ENCODE assay signal across 9 cellular contexts in genomic region chr1:94543003-94543402, GRCh38. TPM values are rescaled to one million over a fixed set of nuclear protein-coding genes. Genes with fewer than 3 reads are reported as not detected.
A peak's percentile ranks its signal among the peaks of the same experiment; 100 is the strongest.
DNase-seq lines count a peak whose midpoint lies in the region; ATAC-seq and TF ChIP-seq lines count a peak whose summit lies in the region.
"Had no signal": no experiment of that assay in that cellular context is flagged by ENCODE, and none has a peak within 500 bp of the region (broad histone marks: within the 10 kb centered on the region; RNA-seq: fewer than 3 reads in every experiment).

No MANE protein-coding gene starts in this region.

- in situ Hi-C loops in astrocyte of the cerebellum (cut with HindIII; ENCODE audit: low sequenced_read_pairs) = loop anchor here (25.0 kb wide), 1 partner anchor 244 kb away; no protein-coding TSS in a partner anchor

- ATAC-seq in GM21576 (IDR thresholded peaks at IDR 0.05; ENCODE audit: unreplicated experiment) (no peak), GM19452 (IDR thresholded peaks at IDR 0.05; ENCODE audit: unreplicated experiment) (no peak)

- POLR2A ChIA-PET in GM10248 (lab: Yijun Ruan, JAX) = no interaction called here

- H3K4me3 ChIP-seq in ACC112 (ENCODE audit: low read depth, low read length) (peak overlapping the region; percentile 91), astrocyte of the cerebellum (ENCODE audit: low read depth, low read length) (peak overlapping the region; percentile 80), mesendoderm (ENCODE audit: low read length) (no peak overlapping the region)

- H3K18ac ChIP-seq in mesendoderm (ENCODE audit: low read length) = no peak overlapping the region

- no peak overlapping the region for H2BK15ac ChIP-seq in mesendoderm (replicated peaks; ENCODE audit: low read depth)

- H3K56ac ChIP-seq in mesendoderm (ENCODE audit: low read length) = peak overlapping the region; percentile 26

- DNase-seq in HT1080 (ENCODE audit: low read depth) (peak; percentile 78), astrocyte of the cerebellum (ENCODE audit: low read depth) (peak; percentile 54), mesendoderm (peak; percentile 31), GM10248 (ENCODE audit: extremely low spot score) (no peak), ecto neural progenitor cell (ENCODE audit: low spot score) (no peak)

- H3K4ac ChIP-seq in mesendoderm (ENCODE audit: low read depth, low read length) = no peak overlapping the region

- no peak overlapping the region for H2BK5ac ChIP-seq in mesendoderm (ENCODE audit: low read length)

- H2AK5ac ChIP-seq in mesendoderm (ENCODE audit: low read length) = no peak overlapping the region

- no peak overlapping the region for H4K8ac ChIP-seq in mesendoderm (ENCODE audit: low read depth, low read length)

- H3K4me2 ChIP-seq in mesendoderm (ENCODE audit: low read length) = no peak overlapping the region

- no peak overlapping the region for H2BK120ac ChIP-seq in mesendoderm (ENCODE audit: low read depth, low read length)

- peaks cover 9% of the 10 kb centered on the region; the same call in 1 of the 2 replicates for H3K36me3 ChIP-seq in ACC112 (ENCODE audit: insufficient read depth, low read length)
- no peaks in the 10 kb centered on the region for H3K36me3 ChIP-seq in mesendoderm (ENCODE audit: control insufficient read depth, insufficient read depth, low read length)

- peaks cover 3% of the 10 kb centered on the region for H3K79me1 ChIP-seq in mesendoderm (ENCODE audit: low read length)

- no peak overlapping the region for H4K5ac ChIP-seq in mesendoderm (ENCODE audit: low read length)

- peaks cover 43% of the 10 kb centered on the region for H3K79me2 ChIP-seq in ACC112 (ENCODE audit: control insufficient read depth, insufficient read depth, low read length, unreplicated experiment)
- peaks cover 10% of the 10 kb centered on the region for H3K79me2 ChIP-seq in mesendoderm (ENCODE audit: control insufficient read depth, insufficient read depth, low read length)

- no peak for TF ChIP-seq CTCF in astrocyte of the cerebellum (IDR thresholded peaks at IDR 0.05; ENCODE audit: low read depth, low read length, missing control alignments)
- no peak for TF ChIP-seq CTCF in GM10248 (IDR thresholded peaks at IDR 0.05; ENCODE audit: control extremely low read depth, extremely low read depth, low read depth, missing control alignments)

- peak overlapping the region; percentile 14 for H3K9ac ChIP-seq in mesendoderm (ENCODE audit: low read length)

- H3K27ac ChIP-seq in ACC112 (ENCODE audit: low read depth, low read length) = peak overlapping the region; percentile 96
- H3K27ac ChIP-seq in mesendoderm (ENCODE audit: low read depth, low read length) = no peak overlapping the region

- H3K27me3 ChIP-seq in ACC112 (ENCODE audit: insufficient read depth, low read length) = no peaks in the 10 kb centered on the region
- no peaks in the 10 kb centered on the region for H3K27me3 ChIP-seq in mesendoderm (ENCODE audit: insufficient read depth, low read length, poor library complexity)

- no peak overlapping the region for H3K23ac ChIP-seq in mesendoderm (ENCODE audit: low read length)

- WGBS in mesendoderm (ENCODE audit: extremely low coverage, insufficient coverage, low lambda C conversion rate) = no CpG with 5 or more reads among the region's 1 CpG

- H3K4me1 ChIP-seq in ACC112 (ENCODE audit: control insufficient read depth, insufficient read depth, low read length, unreplicated experiment) (peaks cover 51% of the 10 kb centered on the region), mesendoderm (ENCODE audit: control insufficient read depth, low read depth, low read length) (peaks cover 5% of the 10 kb centered on the region)

- H2AFZ ChIP-seq in ACC112 (ENCODE audit: low read length, unreplicated experiment) = no peak overlapping the region

- CTCF ChIA-PET in GM10248 (lab: Yijun Ruan, JAX) = interaction anchor here (2.2 kb wide), 1 partner anchor 263 kb away, joined by 6 read pairs; no protein-coding TSS in a partner anchor

RNA-seq across cellular contexts. Expression of gene F3, which starts 1.4 kb away (rescaled TPM):
- total RNA-seq in HT1080 (2014; rRNA removed; shearing (Covaris generic)) = 24.7 and 44.0 TPM in 2 replicates
- 19.5 and 21.8 TPM in 2 replicates for polyA plus RNA-seq in HT1080 (2015; cell fraction: cytosol; rRNA removed)
- 39.1 and 45.1 TPM in 2 replicates for polyA plus RNA-seq in HT1080 (2015; cell fraction: nucleus; rRNA removed)
- polyA plus RNA-seq in mesendoderm (2013, experiment 1 of 2) = 11.9 TPM
- polyA plus RNA-seq in mesendoderm (2013, experiment 2 of 2) = 11.5 TPM
- total RNA-seq: OCI-LY7 had no signal

Comparison
In these comparisons a context has a peak if more than half of its experiments do, and no peak if none do; other contexts are left out.
1. DNase-seq: peak in HT1080 (single experiment), astrocyte of the cerebellum (single experiment) and mesendoderm (single experiment); none in GM10248 (single experiment) and ecto neural progenitor cell (single experiment).